In the genomic region with DNA sequence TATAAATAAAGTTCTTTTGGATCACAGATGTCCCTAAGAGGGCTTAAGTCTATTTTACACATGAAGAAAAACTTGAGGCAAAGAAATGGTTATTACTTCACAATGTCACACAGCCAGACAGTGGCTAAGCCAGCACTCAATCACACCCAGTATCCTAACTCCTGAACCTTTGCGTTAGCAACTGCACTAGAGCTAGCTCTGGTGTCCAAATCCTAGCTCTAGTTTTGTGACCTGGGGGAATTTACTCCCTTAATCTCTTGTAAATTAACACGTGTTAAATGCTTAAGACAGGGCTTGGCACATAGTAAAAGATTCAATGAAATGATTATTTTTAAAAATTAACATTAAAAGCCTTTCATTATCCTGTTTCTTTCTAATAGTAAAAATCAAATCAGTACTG, we compare ENCODE assay signal across 14 cellular contexts. TPM values are rescaled to one million over a fixed set of nuclear protein-coding genes. Genes with fewer than 3 reads are reported as not detected.
DNase-seq lines count a peak whose midpoint lies in the region; ATAC-seq and TF ChIP-seq lines count a peak whose summit lies in the region.
"Had no signal": no experiment of that assay in that cellular context is flagged by ENCODE, and none has a peak within 500 bp of the region (broad histone marks: within the 10 kb centered on the region; RNA-seq: fewer than 3 reads in every experiment).

No MANE protein-coding gene starts in this region.

- H3K27ac ChIP-seq in HUES6 (ENCODE audit: low read depth, low read length) (peak overlapping the region; percentile 52; the same call in 1 of the 2 replicates), endodermal cell (ENCODE audit: low read depth, low read length) (no peak overlapping the region)
- H3K27ac ChIP-seq: BLaER1 treated with 17β-estradiol and CSF1 and Interleukin-3, amounts not matched to agents 10 nM and 100 nM; GM23248 had no signal

- no peak overlapping the region for H3K4me3 Mint-ChIP-seq in endodermal cell
- no peak overlapping the region for H3K4me3 Mint-ChIP-seq in type B pancreatic cell
- H3K4me3 Mint-ChIP-seq: B cell; CD4-positive, CD25-positive, alpha-beta regulatory T cell; CD8-positive, alpha-beta memory T cell had no signal

- H3K36me3 ChIP-seq in HUES6 (ENCODE audit: control insufficient read depth, insufficient read depth, low read length) = no peaks in the 10 kb centered on the region
- H3K36me3 ChIP-seq in endodermal cell (ENCODE audit: control insufficient read depth, insufficient read depth, low read length) = no peaks in the 10 kb centered on the region
- H3K36me3 ChIP-seq: BLaER1 treated with 17β-estradiol and CSF1 and Interleukin-3, amounts not matched to agents 10 nM and 100 nM had no signal

- H3K9ac ChIP-seq in HUES6 (ENCODE audit: low read length) = no peak overlapping the region
- H3K9ac ChIP-seq in endodermal cell (ENCODE audit: extremely low read depth, low read length, poor library complexity, severe bottlenecking) = peak overlapping the region; percentile 19
- H3K9ac ChIP-seq: BLaER1 treated with 17β-estradiol and CSF1 and Interleukin-3, amounts not matched to agents 10 nM and 100 nM; GM23248 had no signal

- no peaks in the 10 kb centered on the region for H3K27me3 Mint-ChIP-seq in endodermal cell (ENCODE audit: insufficient read depth)
- no peaks in the 10 kb centered on the region for H3K27me3 Mint-ChIP-seq in type B pancreatic cell
- H3K27me3 Mint-ChIP-seq: CD8-positive, alpha-beta memory T cell had no signal

- WGBS in endodermal cell (ENCODE audit: insufficient coverage in 1 of 2, insufficient read length in 1 of 2), 2 experiments = 43% methylated on average over 2 of the region's 2 CpGs; no CpG with 5 or more reads in 1 of the 2 experiments

- H3K4me1 Mint-ChIP-seq in endodermal cell (peaks cover 27% of the 10 kb centered on the region), type B pancreatic cell (ENCODE audit: unreplicated experiment) (no peaks in the 10 kb centered on the region)
- H3K4me1 Mint-ChIP-seq: B cell; CD4-positive, CD25-positive, alpha-beta regulatory T cell; CD8-positive, alpha-beta memory T cell had no signal

- H3K36me3 Mint-ChIP-seq in endodermal cell (ENCODE audit: low read depth) (no peaks in the 10 kb centered on the region), type B pancreatic cell (no peaks in the 10 kb centered on the region)
- H3K36me3 Mint-ChIP-seq: CD4-positive, CD25-positive, alpha-beta regulatory T cell; CD8-positive, alpha-beta memory T cell had no signal

- H3K4me3 ChIP-seq in HUES6 (ENCODE audit: low read depth, low read length) (no peak overlapping the region), endodermal cell (ENCODE audit: low read length) (no peak overlapping the region)
- H3K4me3 ChIP-seq: BLaER1 treated with 17β-estradiol and CSF1 and Interleukin-3, amounts not matched to agents 10 nM and 100 nM; GM23248 had no signal

- H3K27ac Mint-ChIP-seq in endodermal cell (peak overlapping the region; percentile 79), type B pancreatic cell (no peak overlapping the region)
- H3K27ac Mint-ChIP-seq: B cell; CD4-positive, CD25-positive, alpha-beta regulatory T cell had no signal

- H3K9me3 ChIP-seq in HUES6 (ENCODE audit: control insufficient read depth, insufficient read depth, low read depth, low read length) (no peaks in the 10 kb centered on the region), endodermal cell (ENCODE audit: control insufficient read depth, low read length) (no peaks in the 10 kb centered on the region)
- H3K9me3 ChIP-seq: BLaER1 treated with 17β-estradiol and CSF1 and Interleukin-3, amounts not matched to agents 10 nM and 100 nM had no signal

- no peak for ATAC-seq in HG02763 (IDR thresholded peaks at IDR 0.05; ENCODE audit: unreplicated experiment)

- no peak for TF ChIP-seq CTCF in endodermal cell (conservative IDR thresholded peaks at IDR 0.05)
- TF ChIP-seq CTCF in type B pancreatic cell (conservative IDR thresholded peaks at IDR 0.05) = no peak

- H3K27me3 ChIP-seq in HUES6 (ENCODE audit: control insufficient read depth, insufficient read depth, low read length) (no peaks in the 10 kb centered on the region), endodermal cell (ENCODE audit: control insufficient read depth, insufficient read depth, low read length, poor library complexity, severe bottlenecking) (no peaks in the 10 kb centered on the region)
- H3K27me3 ChIP-seq: BLaER1 treated with 17β-estradiol and CSF1 and Interleukin-3, amounts not matched to agents 10 nM and 100 nM had no signal

- H3K4me1 ChIP-seq in HUES6 (ENCODE audit: control insufficient read depth, insufficient read depth, low read length) = peaks cover 11% of the 10 kb centered on the region
- H3K4me1 ChIP-seq in endodermal cell (ENCODE audit: control insufficient read depth, insufficient read depth, low read length) = peaks cover 19% of the 10 kb centered on the region
- H3K4me1 ChIP-seq: BLaER1 treated with 17β-estradiol and CSF1 and Interleukin-3, amounts not matched to agents 10 nM and 100 nM had no signal

- H3K9me3 Mint-ChIP-seq in endodermal cell (no peaks in the 10 kb centered on the region), type B pancreatic cell (no peaks in the 10 kb centered on the region)
- H3K9me3 Mint-ChIP-seq: CD4-positive, CD25-positive, alpha-beta regulatory T cell; CD8-positive, alpha-beta memory T cell had no signal

- peak; percentile 7 for DNase-seq in ELF-1 (ENCODE audit: low read depth, low spot score)
- DNase-seq in endodermal cell = no peak
- no peak for DNase-seq in type B pancreatic cell (ENCODE audit: extremely low spot score, unreplicated experiment)
- DNase-seq in C1 segment of cervical spinal cord (lab: John Stamatoyannopoulos, UW) = no peak
- DNase-seq: CD4-positive, CD25-positive, alpha-beta regulatory T cell; CD8-positive, alpha-beta memory T cell; COR-L47; GDM1; GM23248; H7 had no signal

RNA-seq across cellular contexts. Expression of gene TPK1, which starts 49.1 kb away (rescaled TPM):
- total RNA-seq in endodermal cell = 1 to 10 TPM; 9.7 TPM
- 6.7 TPM for polyA plus RNA-seq in endodermal cell (2013, experiment 1 of 2)
- polyA plus RNA-seq in endodermal cell (2013, experiment 2 of 2) = 7.1 TPM
- total RNA-seq in type B pancreatic cell (ENCODE audit: low replicate concordance) = 2.5 and 3.2 TPM in 2 replicates
